Comparison of ENCODE assay signal across 1 cellular context in the genomic region with DNA sequence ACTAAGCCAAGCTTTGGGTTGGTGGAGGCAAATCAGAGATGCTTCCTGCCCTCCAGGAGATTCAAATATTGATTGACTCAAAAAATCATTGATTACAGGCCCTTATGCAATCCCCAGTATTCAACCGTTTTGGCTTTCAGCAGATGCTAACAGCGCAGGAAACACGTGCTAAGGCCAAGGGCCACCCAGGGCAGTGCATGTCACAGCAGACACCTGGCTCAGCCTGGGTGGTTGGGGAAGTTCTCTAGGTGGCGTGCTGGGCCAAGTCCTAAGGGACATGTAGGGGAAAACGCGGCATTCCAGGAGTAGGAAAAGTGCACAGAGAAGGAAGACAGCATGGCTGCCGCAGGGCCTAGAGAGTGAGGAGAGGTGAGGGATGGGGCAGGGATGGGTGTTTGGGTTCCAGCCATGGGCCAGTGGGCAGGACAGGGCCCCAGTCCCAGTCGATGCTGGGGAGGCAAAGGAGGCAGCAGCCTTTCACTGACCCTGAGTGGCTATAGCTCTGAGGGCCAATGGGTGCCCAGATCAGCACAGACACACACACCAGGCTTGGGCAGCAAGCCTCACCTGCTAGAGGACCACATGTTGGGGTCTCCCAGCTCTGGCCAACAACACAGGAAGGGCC.
TF ChIP-seq lines count a peak whose summit lies in the region.

No MANE protein-coding gene starts in this region.

TF ChIP-seq in GM23338, 12 proteins besides CTCF, POLR2A, EP300 and RAD21 (continued from another document):
- TF ChIP-seq, protein P1, sequence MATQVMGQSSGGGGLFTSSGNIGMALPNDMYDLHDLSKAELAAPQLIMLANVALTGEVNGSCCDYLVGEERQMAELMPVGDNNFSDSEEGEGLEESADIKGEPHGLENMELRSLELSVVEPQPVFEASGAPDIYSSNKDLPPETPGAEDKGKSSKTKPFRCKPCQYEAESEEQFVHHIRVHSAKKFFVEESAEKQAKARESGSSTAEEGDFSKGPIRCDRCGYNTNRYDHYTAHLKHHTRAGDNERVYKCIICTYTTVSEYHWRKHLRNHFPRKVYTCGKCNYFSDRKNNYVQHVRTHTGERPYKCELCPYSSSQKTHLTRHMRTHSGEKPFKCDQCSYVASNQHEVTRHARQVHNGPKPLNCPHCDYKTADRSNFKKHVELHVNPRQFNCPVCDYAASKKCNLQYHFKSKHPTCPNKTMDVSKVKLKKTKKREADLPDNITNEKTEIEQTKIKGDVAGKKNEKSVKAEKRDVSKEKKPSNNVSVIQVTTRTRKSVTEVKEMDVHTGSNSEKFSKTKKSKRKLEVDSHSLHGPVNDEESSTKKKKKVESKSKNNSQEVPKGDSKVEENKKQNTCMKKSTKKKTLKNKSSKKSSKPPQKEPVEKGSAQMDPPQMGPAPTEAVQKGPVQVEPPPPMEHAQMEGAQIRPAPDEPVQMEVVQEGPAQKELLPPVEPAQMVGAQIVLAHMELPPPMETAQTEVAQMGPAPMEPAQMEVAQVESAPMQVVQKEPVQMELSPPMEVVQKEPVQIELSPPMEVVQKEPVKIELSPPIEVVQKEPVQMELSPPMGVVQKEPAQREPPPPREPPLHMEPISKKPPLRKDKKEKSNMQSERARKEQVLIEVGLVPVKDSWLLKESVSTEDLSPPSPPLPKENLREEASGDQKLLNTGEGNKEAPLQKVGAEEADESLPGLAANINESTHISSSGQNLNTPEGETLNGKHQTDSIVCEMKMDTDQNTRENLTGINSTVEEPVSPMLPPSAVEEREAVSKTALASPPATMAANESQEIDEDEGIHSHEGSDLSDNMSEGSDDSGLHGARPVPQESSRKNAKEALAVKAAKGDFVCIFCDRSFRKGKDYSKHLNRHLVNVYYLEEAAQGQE (IDR thresholded peaks at IDR 0.05; ENCODE audit: unreplicated experiment): no peak
- TF ChIP-seq CREB1 (CRISPR knock-in tag; IDR thresholded peaks at IDR 0.05; ENCODE audit: low read depth) (no peak), JUNB (IDR thresholded peaks at IDR 0.05; ENCODE audit: unreplicated experiment) (no peak), NANOG (IDR thresholded peaks at IDR 0.05; ENCODE audit: borderline replicate concordance) (no peak), ZNF114 (CRISPR knock-in tag; IDR thresholded peaks at IDR 0.05) (no peak), POLR2AphosphoS5 (IDR thresholded peaks at IDR 0.05; ENCODE audit: low read depth) (no peak), ZNF331 (CRISPR knock-in tag; IDR thresholded peaks at IDR 0.05; ENCODE audit: low read depth) (no peak)
- TF ChIP-seq, protein P2, sequence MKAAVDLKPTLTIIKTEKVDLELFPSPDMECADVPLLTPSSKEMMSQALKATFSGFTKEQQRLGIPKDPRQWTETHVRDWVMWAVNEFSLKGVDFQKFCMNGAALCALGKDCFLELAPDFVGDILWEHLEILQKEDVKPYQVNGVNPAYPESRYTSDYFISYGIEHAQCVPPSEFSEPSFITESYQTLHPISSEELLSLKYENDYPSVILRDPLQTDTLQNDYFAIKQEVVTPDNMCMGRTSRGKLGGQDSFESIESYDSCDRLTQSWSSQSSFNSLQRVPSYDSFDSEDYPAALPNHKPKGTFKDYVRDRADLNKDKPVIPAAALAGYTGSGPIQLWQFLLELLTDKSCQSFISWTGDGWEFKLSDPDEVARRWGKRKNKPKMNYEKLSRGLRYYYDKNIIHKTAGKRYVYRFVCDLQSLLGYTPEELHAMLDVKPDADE (IDR thresholded peaks at IDR 0.05): no peak
